1 cellular context compared by ENCODE assay signal in genomic region chr6:18154507-18155272, GRCh38.
TF ChIP-seq lines count a peak whose summit lies in the region.

TSS of gene TPMT (minus strand) at chr6:18155077. CDS start at chr6:18149127, 5,950 bp downstream.

TF ChIP-seq in HepG2, 621 proteins besides CTCF, POLR2A, EP300 and RAD21 (continued from another document and continues in another):
- TF ChIP-seq ZNF674 (CRISPR knock-in tag; IDR thresholded peaks at IDR 0.05; ENCODE audit: low read depth) (no peak), FOXK2 (IDR thresholded peaks at IDR 0.05) (no peak), NFE2L2 (IDR thresholded peaks at IDR 0.05; ENCODE audit: low read length) (no peak), ZMYM3 (CRISPR knock-in tag; IDR thresholded peaks at IDR 0.05) (no peak), RAD51 (IDR thresholded peaks at IDR 0.05; ENCODE audit: borderline replicate concordance) (no peak), FOXA1 (IDR thresholded peaks at IDR 0.05) (no peak), FOXA1 (CRISPR knock-in tag; IDR thresholded peaks at IDR 0.05) (no peak), EZH2 (conservative IDR thresholded peaks at IDR 0.05; ENCODE audit: low read depth, low read length) (no peak), SMYD3 (CRISPR knock-in tag; IDR thresholded peaks at IDR 0.05) (no peak; the same call in 1 of the 2 replicates), RXRA (CRISPR knock-in tag; IDR thresholded peaks at IDR 0.05) (no peak), RNF2 (conservative IDR thresholded peaks at IDR 0.05; ENCODE audit: low read depth) (no peak), XRCC5 (optimal IDR thresholded peaks at IDR 0.05; ENCODE audit: low read length) (no peak), ESRRA (CRISPR knock-in tag; IDR thresholded peaks at IDR 0.05; ENCODE audit: low read depth) (no peak), ZNF563 (CRISPR knock-in tag; IDR thresholded peaks at IDR 0.05) (no peak), ZNF891 (CRISPR knock-in tag; IDR thresholded peaks at IDR 0.05) (no peak; the same call in 1 of the 2 replicates), ZNF670 (CRISPR knock-in tag; IDR thresholded peaks at IDR 0.05; ENCODE audit: borderline replicate concordance) (no peak), ZNF501 (CRISPR knock-in tag; IDR thresholded peaks at IDR 0.05) (no peak), JARID2 (CRISPR knock-in tag; IDR thresholded peaks at IDR 0.05; ENCODE audit: insufficient replicate concordance) (no peak), MAFK (conservative IDR thresholded peaks at IDR 0.05 in 1 of 2, IDR thresholded peaks at IDR 0.05 in 1 of 2; ENCODE audit: low read length in 2 of 2) (no peak), ZNF652 (CRISPR knock-in tag; IDR thresholded peaks at IDR 0.05; ENCODE audit: borderline replicate concordance, low read depth) (no peak), ZFYVE20 (CRISPR knock-in tag; IDR thresholded peaks at IDR 0.05; ENCODE audit: borderline replicate concordance, low read depth) (no peak), ZMYM4 (CRISPR knock-in tag; IDR thresholded peaks at IDR 0.05) (no peak), TFDP1 (CRISPR knock-in tag; IDR thresholded peaks at IDR 0.05; ENCODE audit: borderline replicate concordance) (no peak), ZNF256 (CRISPR knock-in tag; conservative IDR thresholded peaks at IDR 0.05) (no peak), ZBTB7A (CRISPR knock-in tag; IDR thresholded peaks at IDR 0.05) (no peak), MEIS2 (CRISPR knock-in tag; IDR thresholded peaks at IDR 0.05) (no peak), PLSCR1 (CRISPR knock-in tag; IDR thresholded peaks at IDR 0.05; ENCODE audit: borderline replicate concordance) (no peak), MTF2 (CRISPR knock-in tag; IDR thresholded peaks at IDR 0.05; ENCODE audit: borderline replicate concordance) (peak; percentile 83; the same call in 1 of the 2 replicates), TBX3 (IDR thresholded peaks at IDR 0.05; ENCODE audit: borderline replicate concordance) (peak; percentile 65; the same call in 1 of the 2 replicates), NBN (conservative IDR thresholded peaks at IDR 0.05) (no peak), HNRNPUL1 (IDR thresholded peaks at IDR 0.05; ENCODE audit: low read depth, low read length) (no peak), ARID5B (CRISPR knock-in tag; IDR thresholded peaks at IDR 0.05) (peak; percentile 24; the same call in 1 of the 2 replicates), ZFP1 (CRISPR knock-in tag; IDR thresholded peaks at IDR 0.05) (no peak), NCOR1 (IDR thresholded peaks at IDR 0.05; ENCODE audit: borderline replicate concordance, low read length) (no peak), KLF9 (CRISPR knock-in tag; IDR thresholded peaks at IDR 0.05; ENCODE audit: low read depth) (no peak), KLF12 (CRISPR knock-in tag; IDR thresholded peaks at IDR 0.05; ENCODE audit: borderline replicate concordance) (no peak), GABPB1 (CRISPR knock-in tag; IDR thresholded peaks at IDR 0.05) (no peak), SRSF4 (IDR thresholded peaks at IDR 0.05; ENCODE audit: low read depth, low read length, poor library complexity, severe bottlenecking) (no peak)
- TF ChIP-seq, protein P1, sequence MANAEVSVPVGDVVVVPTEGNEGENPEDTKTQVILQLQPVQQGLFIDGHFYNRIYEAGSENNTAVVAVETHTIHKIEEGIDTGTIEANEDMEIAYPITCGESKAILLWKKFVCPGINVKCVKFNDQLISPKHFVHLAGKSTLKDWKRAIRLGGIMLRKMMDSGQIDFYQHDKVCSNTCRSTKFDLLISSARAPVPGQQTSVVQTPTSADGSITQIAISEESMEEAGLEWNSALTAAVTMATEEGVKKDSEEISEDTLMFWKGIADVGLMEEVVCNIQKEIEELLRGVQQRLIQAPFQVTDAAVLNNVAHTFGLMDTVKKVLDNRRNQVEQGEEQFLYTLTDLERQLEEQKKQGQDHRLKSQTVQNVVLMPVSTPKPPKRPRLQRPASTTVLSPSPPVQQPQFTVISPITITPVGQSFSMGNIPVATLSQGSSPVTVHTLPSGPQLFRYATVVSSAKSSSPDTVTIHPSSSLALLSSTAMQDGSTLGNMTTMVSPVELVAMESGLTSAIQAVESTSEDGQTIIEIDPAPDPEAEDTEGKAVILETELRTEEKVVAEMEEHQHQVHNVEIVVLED (CRISPR knock-in tag; IDR thresholded peaks at IDR 0.05; ENCODE audit: borderline replicate concordance), result no peak
- TF ChIP-seq, protein P2, sequence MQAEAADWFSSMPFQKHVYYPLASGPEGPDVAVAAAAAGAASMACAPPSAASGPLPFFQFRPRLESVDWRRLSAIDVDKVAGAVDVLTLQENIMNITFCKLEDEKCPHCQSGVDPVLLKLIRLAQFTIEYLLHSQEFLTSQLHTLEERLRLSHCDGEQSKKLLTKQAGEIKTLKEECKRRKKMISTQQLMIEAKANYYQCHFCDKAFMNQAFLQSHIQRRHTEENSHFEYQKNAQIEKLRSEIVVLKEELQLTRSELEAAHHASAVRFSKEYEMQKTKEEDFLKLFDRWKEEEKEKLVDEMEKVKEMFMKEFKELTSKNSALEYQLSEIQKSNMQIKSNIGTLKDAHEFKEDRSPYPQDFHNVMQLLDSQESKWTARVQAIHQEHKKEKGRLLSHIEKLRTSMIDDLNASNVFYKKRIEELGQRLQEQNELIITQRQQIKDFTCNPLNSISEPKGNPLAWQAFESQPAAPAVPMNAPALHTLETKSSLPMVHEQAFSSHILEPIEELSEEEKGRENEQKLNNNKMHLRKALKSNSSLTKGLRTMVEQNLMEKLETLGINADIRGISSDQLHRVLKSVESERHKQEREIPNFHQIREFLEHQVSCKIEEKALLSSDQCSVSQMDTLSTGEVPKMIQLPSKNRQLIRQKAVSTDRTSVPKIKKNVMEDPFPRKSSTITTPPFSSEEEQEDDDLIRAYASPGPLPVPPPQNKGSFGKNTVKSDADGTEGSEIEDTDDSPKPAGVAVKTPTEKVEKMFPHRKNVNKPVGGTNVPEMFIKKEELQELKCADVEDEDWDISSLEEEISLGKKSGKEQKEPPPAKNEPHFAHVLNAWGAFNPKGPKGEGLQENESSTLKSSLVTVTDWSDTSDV (CRISPR knock-in tag; IDR thresholded peaks at IDR 0.05), result no peak
- TF ChIP-seq, protein P3, sequence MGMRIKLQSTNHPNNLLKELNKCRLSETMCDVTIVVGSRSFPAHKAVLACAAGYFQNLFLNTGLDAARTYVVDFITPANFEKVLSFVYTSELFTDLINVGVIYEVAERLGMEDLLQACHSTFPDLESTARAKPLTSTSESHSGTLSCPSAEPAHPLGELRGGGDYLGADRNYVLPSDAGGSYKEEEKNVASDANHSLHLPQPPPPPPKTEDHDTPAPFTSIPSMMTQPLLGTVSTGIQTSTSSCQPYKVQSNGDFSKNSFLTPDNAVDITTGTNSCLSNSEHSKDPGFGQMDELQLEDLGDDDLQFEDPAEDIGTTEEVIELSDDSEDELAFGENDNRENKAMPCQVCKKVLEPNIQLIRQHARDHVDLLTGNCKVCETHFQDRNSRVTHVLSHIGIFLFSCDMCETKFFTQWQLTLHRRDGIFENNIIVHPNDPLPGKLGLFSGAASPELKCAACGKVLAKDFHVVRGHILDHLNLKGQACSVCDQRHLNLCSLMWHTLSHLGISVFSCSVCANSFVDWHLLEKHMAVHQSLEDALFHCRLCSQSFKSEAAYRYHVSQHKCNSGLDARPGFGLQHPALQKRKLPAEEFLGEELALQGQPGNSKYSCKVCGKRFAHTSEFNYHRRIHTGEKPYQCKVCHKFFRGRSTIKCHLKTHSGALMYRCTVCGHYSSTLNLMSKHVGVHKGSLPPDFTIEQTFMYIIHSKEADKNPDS (CRISPR knock-in tag; IDR thresholded peaks at IDR 0.05), result 0 out of 2 replicates have a peak, but pooled peaks have one; percentile 29
- TF ChIP-seq, protein P4, sequence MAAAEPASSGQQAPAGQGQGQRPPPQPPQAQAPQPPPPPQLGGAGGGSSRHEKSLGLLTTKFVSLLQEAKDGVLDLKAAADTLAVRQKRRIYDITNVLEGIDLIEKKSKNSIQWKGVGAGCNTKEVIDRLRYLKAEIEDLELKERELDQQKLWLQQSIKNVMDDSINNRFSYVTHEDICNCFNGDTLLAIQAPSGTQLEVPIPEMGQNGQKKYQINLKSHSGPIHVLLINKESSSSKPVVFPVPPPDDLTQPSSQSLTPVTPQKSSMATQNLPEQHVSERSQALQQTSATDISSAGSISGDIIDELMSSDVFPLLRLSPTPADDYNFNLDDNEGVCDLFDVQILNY (CRISPR knock-in tag; conservative IDR thresholded peaks at IDR 0.05), result peak; percentile 70; the same call in 1 of the 2 replicates
- TF ChIP-seq, protein P5, sequence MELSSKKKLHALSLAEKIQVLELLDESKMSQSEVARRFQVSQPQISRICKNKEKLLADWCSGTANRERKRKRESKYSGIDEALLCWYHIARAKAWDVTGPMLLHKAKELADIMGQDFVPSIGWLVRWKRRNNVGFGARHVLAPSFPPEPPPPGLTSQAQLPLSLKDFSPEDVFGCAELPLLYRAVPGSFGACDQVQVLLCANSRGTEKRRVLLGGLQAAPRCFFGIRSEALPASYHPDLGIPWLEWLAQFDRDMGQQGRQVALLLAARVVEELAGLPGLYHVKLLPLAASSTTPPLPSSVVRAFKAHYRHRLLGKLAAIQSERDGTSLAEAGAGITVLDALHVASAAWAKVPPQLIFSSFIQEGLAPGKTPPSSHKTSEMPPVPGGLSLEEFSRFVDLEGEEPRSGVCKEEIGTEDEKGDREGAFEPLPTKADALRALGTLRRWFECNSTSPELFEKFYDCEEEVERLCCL (CRISPR knock-in tag; IDR thresholded peaks at IDR 0.05; ENCODE audit: borderline replicate concordance), result no peak
- TF ChIP-seq, protein P6, sequence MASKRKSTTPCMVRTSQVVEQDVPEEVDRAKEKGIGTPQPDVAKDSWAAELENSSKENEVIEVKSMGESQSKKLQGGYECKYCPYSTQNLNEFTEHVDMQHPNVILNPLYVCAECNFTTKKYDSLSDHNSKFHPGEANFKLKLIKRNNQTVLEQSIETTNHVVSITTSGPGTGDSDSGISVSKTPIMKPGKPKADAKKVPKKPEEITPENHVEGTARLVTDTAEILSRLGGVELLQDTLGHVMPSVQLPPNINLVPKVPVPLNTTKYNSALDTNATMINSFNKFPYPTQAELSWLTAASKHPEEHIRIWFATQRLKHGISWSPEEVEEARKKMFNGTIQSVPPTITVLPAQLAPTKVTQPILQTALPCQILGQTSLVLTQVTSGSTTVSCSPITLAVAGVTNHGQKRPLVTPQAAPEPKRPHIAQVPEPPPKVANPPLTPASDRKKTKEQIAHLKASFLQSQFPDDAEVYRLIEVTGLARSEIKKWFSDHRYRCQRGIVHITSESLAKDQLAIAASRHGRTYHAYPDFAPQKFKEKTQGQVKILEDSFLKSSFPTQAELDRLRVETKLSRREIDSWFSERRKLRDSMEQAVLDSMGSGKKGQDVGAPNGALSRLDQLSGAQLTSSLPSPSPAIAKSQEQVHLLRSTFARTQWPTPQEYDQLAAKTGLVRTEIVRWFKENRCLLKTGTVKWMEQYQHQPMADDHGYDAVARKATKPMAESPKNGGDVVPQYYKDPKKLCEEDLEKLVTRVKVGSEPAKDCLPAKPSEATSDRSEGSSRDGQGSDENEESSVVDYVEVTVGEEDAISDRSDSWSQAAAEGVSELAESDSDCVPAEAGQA (IDR thresholded peaks at IDR 0.05; ENCODE audit: low read depth), result no peak
- TF ChIP-seq, protein P6 (CRISPR knock-in tag; IDR thresholded peaks at IDR 0.05; ENCODE audit: borderline replicate concordance), result no peak
